Comparison of ENCODE assay signal across 8 cellular contexts in genomic region chr19:47742636-47743035, GRCh38. TPM values are rescaled to one million over a fixed set of nuclear protein-coding genes. Genes with fewer than 3 reads are reported as not detected.
DNase-seq lines count a peak whose midpoint lies in the region; ATAC-seq and TF ChIP-seq lines count a peak whose summit lies in the region.

No MANE protein-coding gene starts in this region.

- 18% methylated on average over 13 of the region's 13 CpGs for WGBS in esophagus muscularis mucosa
- WGBS in ovary, 3 donors = 10 to 26% (median 13%) methylated on average over 13 of the region's 13 CpGs

- TF ChIP-seq EP300 in esophagus muscularis mucosa (IDR thresholded peaks at IDR 0.05) = no peak
- TF ChIP-seq EP300 in ovary (IDR thresholded peaks at IDR 0.05) = no peak

- H3K4me1 ChIP-seq in RWPE2 (ENCODE audit: insufficient read depth, poor library complexity, severe bottlenecking) (peaks cover 26% of the 10 kb centered on the region), esophagus muscularis mucosa (peaks cover 42 to 52% (median 50%) of the 10 kb centered on the region in 4 donors), ovary (ENCODE audit: insufficient read depth) (peaks cover 9% of the 10 kb centered on the region)

- no peaks in the 10 kb centered on the region for H3K9me3 ChIP-seq in RWPE2 (ENCODE audit: severe bottlenecking)
- no peaks in the 10 kb centered on the region for H3K9me3 ChIP-seq in esophagus muscularis mucosa
- no peaks in the 10 kb centered on the region for H3K9me3 ChIP-seq in ovary

- H3K36me3 ChIP-seq in RWPE2 (ENCODE audit: low read depth) = peaks cover 57% of the 10 kb centered on the region
- peaks cover 37 to 58% (median 50%) of the 10 kb centered on the region in 4 donors for H3K36me3 ChIP-seq in esophagus muscularis mucosa
- no peaks in the 10 kb centered on the region for H3K36me3 ChIP-seq in ovary

- no peak for TF ChIP-seq CTCF in AG10803 (conservative IDR thresholded peaks at IDR 0.05; ENCODE audit: low read length)
- TF ChIP-seq CTCF in RWPE2 (IDR thresholded peaks at IDR 0.05; ENCODE audit: poor library complexity, severe bottlenecking) = no peak
- TF ChIP-seq CTCF in esophagus muscularis mucosa (IDR thresholded peaks at IDR 0.05) = no peak
- TF ChIP-seq CTCF in ovary (IDR thresholded peaks at IDR 0.05) = peak in 1 of 3 donors; percentile 8

- ATAC-seq in RWPE2 (ENCODE audit: low read depth) (no peak), GM21360 (IDR thresholded peaks at IDR 0.05; ENCODE audit: unreplicated experiment) (no peak)

- H3K27ac ChIP-seq in RWPE2 (ENCODE audit: poor library complexity, severe bottlenecking) (peak overlapping the region; percentile 86), esophagus muscularis mucosa (replicated peaks in 1 of 4) (peak overlapping the region; percentile 93 to 99 (median 96)), ovary (peak overlapping the region; percentile 85 to 97)

- no peak for DNase-seq in AG10803 (ENCODE audit: low read depth)
- DNase-seq in RWPE2 (ENCODE audit: low spot score) = no peak
- DNase-seq in esophagus muscularis mucosa (ENCODE audit: extremely low spot score) = no peak
- peak in 1 of 5 donors; percentile 57 for DNase-seq in ovary
- DNase-seq in cerebellar cortex (ENCODE audit: low spot score) = no peak
- no peak for DNase-seq in activated naive CD4-positive, alpha-beta T cell treated with anti-CD3 and anti-CD28 coated beads, Interleukin-2, amount 50 U/mL, for 16 hours
- no peak for DNase-seq in C1 segment of cervical spinal cord (lab: John Stamatoyannopoulos, UW)

- TF ChIP-seq POLR2A in esophagus muscularis mucosa (IDR thresholded peaks at IDR 0.05; ENCODE audit: low read depth) = no peak
- no peak for TF ChIP-seq POLR2A in ovary (IDR thresholded peaks at IDR 0.05)

- H3K4me3 ChIP-seq in AG10803 (ENCODE audit: low read length) = peak overlapping the region; percentile 46
- no peak overlapping the region for H3K4me3 ChIP-seq in RWPE2 (ENCODE audit: severe bottlenecking)
- peak overlapping the region; percentile 47 to 56 (median 48) for H3K4me3 ChIP-seq in esophagus muscularis mucosa
- peak overlapping the region; percentile 7 for H3K4me3 ChIP-seq in ovary

- intact Hi-C loops in esophagus muscularis mucosa (cut with DNase I) = no loop called here
- intact Hi-C loops in ovary (cut with DNase I) = loop anchor here in 3 of 4 donors (1.0 kb wide), 1 partner anchor 29 kb away; the partner anchor contains the start of gene EHD2 (in 3 of the 3)

- H3K27me3 ChIP-seq in RWPE2 (ENCODE audit: insufficient read depth, poor library complexity, severe bottlenecking) (no peaks in the 10 kb centered on the region), esophagus muscularis mucosa (peaks cover 0 to 4% (median 0%) of the 10 kb centered on the region in 4 donors), ovary (no peaks in the 10 kb centered on the region)

RNA-seq across cellular contexts. Expression of gene NOP53, which starts 2.7 kb away (rescaled TPM):
- total RNA-seq in esophagus muscularis mucosa = 100 to 1,000 TPM; 350 to 500 (median 454) TPM
- 100 to 1,000 TPM; 645 to 985 (median 727) TPM for total RNA-seq in ovary
- polyA plus RNA-seq in ovary = 1,000 to 10,000 TPM in 1 of 2 donors, 100 to 1,000 TPM in 1; 591 to 1,198 TPM

RNA-seq across cellular contexts. Expression of gene EHD2, which starts 29.4 kb away (rescaled TPM):
- 100 to 1,000 TPM; 154 to 444 (median 250) TPM for total RNA-seq in esophagus muscularis mucosa
- 100 to 1,000 TPM in 5 of 7 donors, 10 to 100 TPM in 2; 28.0 to 162 (median 129) TPM for total RNA-seq in ovary
- polyA plus RNA-seq in ovary = 10 to 100 TPM; 62.4 to 86.0 TPM

RNA-seq across cellular contexts. Expression of gene SELENOW, which starts 35.9 kb away (rescaled TPM):
- 1,000 to 10,000 TPM; 1,363 to 1,667 (median 1,434) TPM for total RNA-seq in esophagus muscularis mucosa
- 100 to 1,000 TPM; 169 to 412 (median 211) TPM for total RNA-seq in ovary
- polyA plus RNA-seq in ovary = 100 to 1,000 TPM; 257 to 330 TPM
